ENCODE assay signal across 26 cellular contexts in the genomic region with DNA sequence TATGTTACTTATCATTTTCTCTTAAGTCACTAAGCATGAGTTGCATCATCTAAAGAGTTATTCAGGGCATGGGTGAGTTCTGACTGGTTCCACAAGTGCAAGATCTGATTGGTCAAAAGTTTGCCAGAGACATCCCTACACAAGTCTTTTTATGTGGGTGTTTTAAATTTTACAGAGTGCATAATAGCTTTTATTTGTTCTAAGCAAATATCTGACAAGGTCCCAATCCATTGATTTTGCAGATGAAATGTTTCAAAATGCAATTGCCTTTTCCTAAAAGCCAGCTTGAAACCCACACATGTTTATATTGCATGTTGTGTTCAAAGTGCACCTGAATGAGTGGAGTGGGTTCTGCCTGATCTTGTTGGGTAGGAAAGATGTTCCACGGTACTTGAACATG.
"Had no signal": no experiment of that assay in that cellular context is flagged by ENCODE, and none has a peak within 500 bp of the region (broad histone marks: within the 10 kb centered on the region; RNA-seq: fewer than 3 reads in every experiment).

No MANE protein-coding gene starts in this region.

- H3K4me3 ChIP-seq: stomach, suprapubic skin, testis, thoracic aorta, thyroid gland, tibial artery, tibial nerve, transverse colon, upper lobe of left lung, upper lobe of right lung, uterus, vagina had no signal

- H3K9me3 ChIP-seq: stomach, suprapubic skin, testis, thoracic aorta, thyroid gland, tibial artery, tibial nerve, transverse colon, upper lobe of left lung, upper lobe of right lung, uterus, vagina had no signal

- DNase-seq: stimulated activated CD4-positive, alpha-beta T cell treated with anti-CD3 and anti-CD28 coated beads, Interleukin-2, amount 100 ng/mL, for 48 hours; stimulated activated CD4-positive, alpha-beta T cell treated with anti-CD3 and anti-CD28 coated beads, Interleukin-4, amount 100 ng/mL, for 1 hour; stimulated activated CD4-positive, alpha-beta T cell treated with anti-CD3 and anti-CD28 coated beads, Interleukin-4, amount 100 ng/mL, for 24 hours; stimulated activated CD4-positive, alpha-beta T cell treated with anti-CD3 and anti-CD28 coated beads, Interleukin-4, amount 100 ng/mL, for 4 hours; stimulated activated CD8-positive, alpha-beta memory T cell treated with anti-CD3 and anti-CD28 coated beads, Interleukin-4, amount 100 ng/mL, for 48 hours; stimulated activated naive B cell treated with anti-CD40 and anti-IgM and Interleukin-4, amounts not matched to agents 10 μg/mL and 1 μg/mL and 100 μg/mL, for 72 hours; stimulated activated naive CD4-positive, alpha-beta T cell; stimulated activated naive CD4-positive, alpha-beta T cell treated with Interleukin-2 at 50 U/mL for 16 hours; stimulated activated naive CD8-positive, alpha-beta T cell treated with anti-CD3 and anti-CD28 coated beads, Interleukin-15, amount 100 ng/mL, for 72 hours; stomach; substantia nigra; testis; thyroid gland; tibial artery; transverse colon; trophoblast cell; upper lobe of left lung; upper lobe of right lung; uterus had no signal

- H3K4me1 ChIP-seq: stomach, suprapubic skin, testis, thyroid gland, tibial artery, tibial nerve, transverse colon, upper lobe of left lung, upper lobe of right lung, uterus, vagina had no signal

- H3K27me3 ChIP-seq: stomach, suprapubic skin, testis, thyroid gland, tibial nerve, transverse colon, upper lobe of left lung, uterus, vagina had no signal

- FAIRE-seq: urothelium cell line had no signal

- H3K27ac ChIP-seq: stomach, suprapubic skin, testis, thoracic aorta, thyroid gland, tibial artery, tibial nerve, transverse colon, upper lobe of left lung, upper lobe of right lung, uterus, vagina had no signal

- ATAC-seq: stimulated activated effector memory CD8-positive, alpha-beta T cell treated with anti-CD3 and anti-CD28 coated beads, Interleukin-12 subunit alpha, Interleukin-12 subunit beta, amount 100 ng/mL, for 72 hours; stimulated activated memory B cell treated with anti-CD40 and anti-IgM and Interleukin-4, amounts not matched to agents 10 μg/mL and 1 μg/mL and 100 μg/mL, for 72 hours; stimulated activated naive B cell treated with anti-CD40 and anti-IgM and Interleukin-4, amounts not matched to agents 10 μg/mL and 1 μg/mL and 100 μg/mL, for 72 hours; stimulated activated naive CD8-positive, alpha-beta T cell treated with anti-CD3 and anti-CD28 coated beads, Interleukin-15, amount 100 ng/mL, for 72 hours; upper lobe of right lung had no signal

- H3K36me3 ChIP-seq: stomach, suprapubic skin, thoracic aorta, thyroid gland, tibial artery, tibial nerve, transverse colon, upper lobe of left lung, upper lobe of right lung, uterus, vagina had no signal
